Comparison of ENCODE assay signal across 17 cellular contexts in the genomic region with DNA sequence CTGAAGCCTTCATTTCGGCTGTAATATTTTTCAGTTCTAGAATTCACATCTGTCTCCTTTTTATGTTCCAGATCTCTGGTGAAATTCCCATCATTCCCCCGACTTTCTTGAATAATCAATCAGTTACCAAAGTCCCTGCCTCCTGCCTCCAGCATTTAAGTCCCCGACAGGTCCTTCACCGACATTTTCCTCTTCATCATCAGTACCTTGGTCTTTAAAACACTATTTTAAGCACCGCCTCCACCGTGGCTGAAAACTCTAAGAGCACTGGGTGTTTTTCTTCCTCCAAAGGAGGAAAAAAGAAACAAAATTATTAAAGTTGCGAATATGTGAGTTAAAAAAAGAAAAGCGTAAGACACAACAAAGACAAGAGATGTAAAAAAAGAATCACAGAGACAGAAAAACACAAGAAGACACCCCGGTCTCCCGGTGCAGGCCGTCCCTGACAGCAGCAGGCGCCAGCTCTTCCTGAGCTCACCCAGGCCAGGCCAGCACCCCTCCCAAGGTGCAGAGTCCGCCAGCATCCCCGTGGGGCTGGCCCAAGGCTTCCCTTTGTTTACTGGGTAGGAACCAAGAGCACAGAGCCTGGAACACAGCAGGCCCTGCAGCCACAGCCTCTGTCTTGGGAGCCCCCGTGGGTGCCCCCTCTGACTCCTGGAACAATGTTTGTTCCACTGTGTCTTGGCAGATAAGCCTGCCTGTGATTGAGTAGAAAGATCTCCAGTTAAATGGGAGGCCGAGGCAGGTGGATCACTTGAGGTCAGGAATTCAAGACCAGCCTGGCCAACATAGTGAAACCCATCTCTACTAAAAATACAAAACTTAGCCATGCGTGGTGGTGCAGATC. TPM values are rescaled to one million over a fixed set of nuclear protein-coding genes. Genes with fewer than 3 reads are reported as not detected.
DNase-seq lines count a peak whose midpoint lies in the region; ATAC-seq and TF ChIP-seq lines count a peak whose summit lies in the region.
"Had no signal": no experiment of that assay in that cellular context is flagged by ENCODE, and none has a peak within 500 bp of the region (broad histone marks: within the 10 kb centered on the region; RNA-seq: fewer than 3 reads in every experiment).

No MANE protein-coding gene starts in this region.

- peaks cover 25% of the 10 kb centered on the region for H3K36me3 Mint-ChIP-seq in CD4-positive, CD25-positive, alpha-beta regulatory T cell
- H3K36me3 Mint-ChIP-seq in T-helper 17 cell (ENCODE audit: low read depth) (peaks cover 14% of the 10 kb centered on the region), endothelial cell (ENCODE audit: low read depth, unreplicated experiment) (peaks cover 65% of the 10 kb centered on the region), chondrocyte (ENCODE audit: low read depth) (peaks cover 35% of the 10 kb centered on the region)

- H3K4me3 Mint-ChIP-seq in CD4-positive, CD25-positive, alpha-beta regulatory T cell = peak overlapping the region in 1 of 4 donors; percentile 71
- H3K4me3 Mint-ChIP-seq in T-helper 17 cell (no peak overlapping the region), endothelial cell (ENCODE audit: unreplicated experiment) (no peak overlapping the region), chondrocyte (ENCODE audit: unreplicated experiment) (no peak overlapping the region)
- H3K4me3 Mint-ChIP-seq: CD4-positive, alpha-beta T cell; H9 had no signal

- no peak overlapping the region for H3K27ac ChIP-seq in CD4-positive, CD25-positive, alpha-beta regulatory T cell (ENCODE audit: insufficient read depth, low read length, poor library complexity, severe bottlenecking)
- H3K27ac ChIP-seq: HL-60 had no signal

- no peaks in the 10 kb centered on the region for H3K27me3 Mint-ChIP-seq in CD4-positive, CD25-positive, alpha-beta regulatory T cell
- H3K27me3 Mint-ChIP-seq in T-helper 17 cell (no peaks in the 10 kb centered on the region), endothelial cell (ENCODE audit: unreplicated experiment) (peaks cover 8% of the 10 kb centered on the region), chondrocyte (ENCODE audit: low read depth) (no peaks in the 10 kb centered on the region)
- H3K27me3 Mint-ChIP-seq: CD4-positive, alpha-beta T cell had no signal

- no peak for DNase-seq in CD4-positive, CD25-positive, alpha-beta regulatory T cell
- DNase-seq in T-helper 17 cell = no peak
- DNase-seq in endothelial cell (ENCODE audit: low spot score) = no peak
- DNase-seq in putamen (ENCODE audit: low spot score) = peak; percentile 39
- no peak for DNase-seq in chondrocyte (ENCODE audit: low spot score)
- DNase-seq: Calu3; CD4-positive, alpha-beta T cell; H9; NCI-H1105 treated with DMSO at 0.1 percent for 48 hours; NCI-H187; NCI-H226; NCI-H524 treated with DMSO at 0.1 percent for 48 hours had no signal

- no peaks in the 10 kb centered on the region for H3K9me3 ChIP-seq in CD4-positive, CD25-positive, alpha-beta regulatory T cell (ENCODE audit: control insufficient read depth in 2 of 2, low read length in 2 of 2)
- no peaks in the 10 kb centered on the region for H3K9me3 ChIP-seq in T-helper 17 cell (ENCODE audit: control insufficient read depth, low read length, poor library complexity, severe bottlenecking)

- H3K27me3 ChIP-seq in CD4-positive, CD25-positive, alpha-beta regulatory T cell (ENCODE audit: control insufficient read depth, insufficient read depth, low read length) = no peaks in the 10 kb centered on the region

- H3K27ac Mint-ChIP-seq in CD4-positive, CD25-positive, alpha-beta regulatory T cell = peak overlapping the region in 2 of 3 donors; percentile 16 to 76
- H3K27ac Mint-ChIP-seq in T-helper 17 cell = peak overlapping the region; percentile 69
- peak overlapping the region; percentile 9 for H3K27ac Mint-ChIP-seq in endothelial cell (ENCODE audit: unreplicated experiment)
- H3K27ac Mint-ChIP-seq in chondrocyte (ENCODE audit: unreplicated experiment) = no peak overlapping the region
- H3K27ac Mint-ChIP-seq: CD4-positive, alpha-beta T cell; H9 had no signal

- ATAC-seq in CD4-positive, CD25-positive, alpha-beta regulatory T cell (ENCODE audit: low read depth in 2 of 2) = no peak
- ATAC-seq in T-helper 17 cell = no peak
- ATAC-seq in HG02588 (IDR thresholded peaks at IDR 0.05; ENCODE audit: unreplicated experiment) = no peak
- ATAC-seq in HG02884 (IDR thresholded peaks at IDR 0.05; ENCODE audit: unreplicated experiment) = no peak
- ATAC-seq: Panc1 had no signal

- peaks cover 42% of the 10 kb centered on the region for H3K36me3 ChIP-seq in CD4-positive, CD25-positive, alpha-beta regulatory T cell (ENCODE audit: control insufficient read depth, insufficient read depth, low read length)

- H3K9me3 Mint-ChIP-seq in CD4-positive, CD25-positive, alpha-beta regulatory T cell = no peaks in the 10 kb centered on the region
- H3K9me3 Mint-ChIP-seq in endothelial cell (ENCODE audit: unreplicated experiment) (no peaks in the 10 kb centered on the region), chondrocyte (ENCODE audit: low read depth) (no peaks in the 10 kb centered on the region)
- H3K9me3 Mint-ChIP-seq: CD4-positive, alpha-beta T cell; H9 had no signal

- H3K4me1 Mint-ChIP-seq in CD4-positive, CD25-positive, alpha-beta regulatory T cell = peaks cover 9 to 24% (median 21%) of the 10 kb centered on the region in 4 donors
- H3K4me1 Mint-ChIP-seq in T-helper 17 cell (peaks cover 37% of the 10 kb centered on the region), endothelial cell (ENCODE audit: unreplicated experiment) (peaks cover 5% of the 10 kb centered on the region), chondrocyte (ENCODE audit: low read depth) (no peaks in the 10 kb centered on the region)
- H3K4me1 Mint-ChIP-seq: H9 had no signal

- peaks cover 23% of the 10 kb centered on the region for H3K4me1 ChIP-seq in CD4-positive, CD25-positive, alpha-beta regulatory T cell (ENCODE audit: control insufficient read depth, insufficient read depth, low read length, poor library complexity, severe bottlenecking)

- TF ChIP-seq CTCF in endothelial cell (IDR thresholded peaks at IDR 0.05; ENCODE audit: unreplicated experiment) = no peak
- TF ChIP-seq CTCF in chondrocyte (IDR thresholded peaks at IDR 0.05) = no peak

- H3K4me3 ChIP-seq in CD4-positive, CD25-positive, alpha-beta regulatory T cell (ENCODE audit: low read depth, low read length) = no peak overlapping the region

RNA-seq across cellular contexts. Expression of a gene that starts 49.3 kb away (rescaled TPM):
- total RNA-seq in CD4-positive, CD25-positive, alpha-beta regulatory T cell = 0.62 TPM
- polyA plus RNA-seq in CD4-positive, CD25-positive, alpha-beta regulatory T cell = under 1 TPM in 1 of 4 donors, not detected in 3; 0.16 TPM
- total RNA-seq in T-helper 17 cell (1 to 10 TPM; 3.1 to 3.7 TPM), endothelial cell (ENCODE audit: unreplicated experiment) (0.46 TPM), chondrocyte (not detected in 3 replicates)
- total RNA-seq: LHCN-M2 had no signal

RNA-seq across cellular contexts. Expression of a gene that starts 56.9 kb away (rescaled TPM):
- total RNA-seq in CD4-positive, CD25-positive, alpha-beta regulatory T cell = 254 TPM
- 10 to 100 TPM; 37.5 to 50.7 (median 39.1) TPM for polyA plus RNA-seq in CD4-positive, CD25-positive, alpha-beta regulatory T cell
- total RNA-seq in T-helper 17 cell = 100 to 1,000 TPM; 192 to 215 TPM
- 112 TPM for total RNA-seq in endothelial cell (ENCODE audit: unreplicated experiment)
- 61.4 to 85.7 TPM (median 69.2 TPM) in 3 replicates for total RNA-seq in chondrocyte

RNA-seq across cellular contexts. Expression of a gene that starts 57.1 kb away (rescaled TPM):
- 46.0 TPM for total RNA-seq in CD4-positive, CD25-positive, alpha-beta regulatory T cell
- polyA plus RNA-seq in CD4-positive, CD25-positive, alpha-beta regulatory T cell = 10 to 100 TPM; 12.1 to 17.5 (median 14.1) TPM
- total RNA-seq in T-helper 17 cell (10 to 100 TPM; 36.9 to 43.6 TPM), endothelial cell (ENCODE audit: unreplicated experiment) (31.4 TPM), chondrocyte (25.5 to 47.5 TPM (median 26.1 TPM) in 3 replicates)
